In the genomic region with DNA sequence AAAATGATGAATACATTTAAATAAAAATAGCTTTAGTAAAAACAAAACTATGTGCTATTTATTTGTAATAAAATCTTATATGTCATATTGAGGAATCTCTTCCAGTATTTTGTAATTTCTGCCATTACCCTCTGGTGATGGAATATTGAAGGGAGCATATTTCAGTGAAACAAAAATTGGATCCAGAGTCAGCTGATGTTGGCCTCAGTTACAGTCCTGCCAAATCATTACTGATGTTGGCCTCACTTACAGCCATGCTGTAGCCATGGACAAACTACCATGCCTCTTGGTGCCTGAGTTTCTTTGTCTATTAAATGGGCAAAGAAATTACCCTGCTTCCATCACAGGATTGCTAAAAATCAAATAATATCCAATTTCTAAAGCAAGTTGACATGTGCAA, we compare ENCODE assay signal across 2 cellular contexts.
TF ChIP-seq lines count a peak whose summit lies in the region.

No MANE protein-coding gene starts in this region.

TF ChIP-seq in HepG2, 621 proteins besides CTCF, POLR2A, EP300 and RAD21:
- no peak for TF ChIP-seq MNT (IDR thresholded peaks at IDR 0.05)
- no peak for TF ChIP-seq DBP (CRISPR knock-in tag; IDR thresholded peaks at IDR 0.05; ENCODE audit: not compliant biosample characterization)
- TF ChIP-seq SIN3A (IDR thresholded peaks at IDR 0.05; ENCODE audit: borderline replicate concordance, low read depth, low read length) = no peak
- TF ChIP-seq, protein P1, sequence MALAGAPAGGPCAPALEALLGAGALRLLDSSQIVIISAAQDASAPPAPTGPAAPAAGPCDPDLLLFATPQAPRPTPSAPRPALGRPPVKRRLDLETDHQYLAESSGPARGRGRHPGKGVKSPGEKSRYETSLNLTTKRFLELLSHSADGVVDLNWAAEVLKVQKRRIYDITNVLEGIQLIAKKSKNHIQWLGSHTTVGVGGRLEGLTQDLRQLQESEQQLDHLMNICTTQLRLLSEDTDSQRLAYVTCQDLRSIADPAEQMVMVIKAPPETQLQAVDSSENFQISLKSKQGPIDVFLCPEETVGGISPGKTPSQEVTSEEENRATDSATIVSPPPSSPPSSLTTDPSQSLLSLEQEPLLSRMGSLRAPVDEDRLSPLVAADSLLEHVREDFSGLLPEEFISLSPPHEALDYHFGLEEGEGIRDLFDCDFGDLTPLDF (CRISPR knock-in tag; IDR thresholded peaks at IDR 0.05) = no peak
- TF ChIP-seq ZNF704 (CRISPR knock-in tag; IDR thresholded peaks at IDR 0.05; ENCODE audit: borderline replicate concordance) = no peak
- no peak for TF ChIP-seq THAP11 (CRISPR knock-in tag; IDR thresholded peaks at IDR 0.05)
- no peak for TF ChIP-seq MTF1 (CRISPR knock-in tag; IDR thresholded peaks at IDR 0.05)
- TF ChIP-seq SUZ12 (IDR thresholded peaks at IDR 0.05; ENCODE audit: low read depth, low read length) = no peak

TF ChIP-seq in IMR-90, 13 proteins besides CTCF, POLR2A, EP300 and RAD21:
- TF ChIP-seq MAFK (IDR thresholded peaks at IDR 0.05; ENCODE audit: low read depth, low read length) (no peak), SMC3 (IDR thresholded peaks at IDR 0.05; ENCODE audit: low read depth, low read length) (no peak), MXI1 (IDR thresholded peaks at IDR 0.05; ENCODE audit: borderline replicate concordance, low read depth, low read length) (no peak)
TF ChIP-seq in IMR-90: peak in this region for 0.
